21 cellular contexts compared by ENCODE assay signal in the genomic region with DNA sequence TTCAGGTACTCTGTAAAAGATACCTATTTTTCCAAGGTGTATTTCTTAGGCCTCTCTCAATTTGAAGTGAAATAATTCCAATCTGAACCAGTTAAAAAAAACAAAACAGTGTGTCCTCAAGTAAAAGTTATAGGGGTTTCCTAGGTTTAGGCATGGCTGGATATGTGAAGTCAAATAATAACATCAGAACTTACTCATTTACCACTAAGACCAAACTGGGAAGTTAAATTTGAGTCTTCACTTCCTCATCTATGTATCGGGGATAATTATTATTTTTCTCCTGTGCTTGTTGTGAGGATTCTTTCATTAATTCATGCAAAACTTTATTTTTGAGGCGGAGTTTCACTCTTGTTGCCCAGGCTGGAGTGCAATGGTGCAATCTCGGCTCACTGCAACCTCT.
DNase-seq lines count a peak whose midpoint lies in the region; ATAC-seq lines count a peak whose summit lies in the region.
"Had no signal": no experiment of that assay in that cellular context is flagged by ENCODE, and none has a peak within 500 bp of the region (broad histone marks: within the 10 kb centered on the region; RNA-seq: fewer than 3 reads in every experiment).

No MANE protein-coding gene starts in this region.

- no peaks in the 10 kb centered on the region for H3K36me3 ChIP-seq in skeletal muscle satellite cell (ENCODE audit: insufficient read depth, low read length)
- H3K36me3 ChIP-seq: brain microvascular endothelial cell, SJSA1 had no signal

- DNase-seq in activated T-cell treated with anti-CD3 and anti-CD28 coated beads, Interleukin-2, amount 50 U/mL, for 1 hour, result no peak
- DNase-seq: activated naive CD8-positive, alpha-beta T cell treated with anti-CD3 and anti-CD28 coated beads, Interleukin-2, amount 50 U/mL, for 24 hours; AML-193; brain microvascular endothelial cell; Karpas-422; midbrain; NCI-H1436; NCI-H2171 treated with DMSO at 0.1 percent for 48 hours; NCI-H748 treated with DMSO at 0.1 percent for 48 hours; nephron progenitor cell; PC-9; stimulated activated CD4-positive, alpha-beta T cell treated with anti-CD3 and anti-CD28 coated beads, Interleukin-4, amount 100 ng/mL, for 24 hours; uterus had no signal

- H3K9me3 ChIP-seq in skeletal muscle satellite cell (replicated peaks; ENCODE audit: low read length), result no peaks in the 10 kb centered on the region
- H3K9me3 ChIP-seq: SJSA1, uterus had no signal

- H3K4me2 ChIP-seq in skeletal muscle satellite cell (ENCODE audit: low read length), result peak overlapping the region; percentile 2
- H3K4me2 ChIP-seq: PC-9 had no signal

- H3K4me3 ChIP-seq in skeletal muscle satellite cell (ENCODE audit: low read length), result no peak overlapping the region
- H3K4me3 ChIP-seq: PC-9, SJSA1, skin epidermis, uterus had no signal

- H3K4me1 ChIP-seq in skeletal muscle satellite cell (ENCODE audit: control insufficient read depth, insufficient read depth, low read length), result peaks cover 14% of the 10 kb centered on the region
- H3K4me1 ChIP-seq: SJSA1, uterus had no signal

- ATAC-seq in GM19351 (IDR thresholded peaks at IDR 0.05; ENCODE audit: unreplicated experiment) (peak; percentile 69), HG02852 (IDR thresholded peaks at IDR 0.05; ENCODE audit: unreplicated experiment) (peak; percentile 79), HG03520 (IDR thresholded peaks at IDR 0.05; ENCODE audit: unreplicated experiment) (peak; percentile 67), GM21381 (IDR thresholded peaks at IDR 0.05; ENCODE audit: unreplicated experiment) (no peak), HG03097 (IDR thresholded peaks at IDR 0.05; ENCODE audit: low FRiP score, unreplicated experiment) (no peak)
- ATAC-seq: activated naive CD8-positive, alpha-beta T cell treated with anti-CD3 and anti-CD28 coated beads, Interleukin-2, amount 50 U/mL, for 24 hours had no signal

- no peak overlapping the region for H3K9ac ChIP-seq in skeletal muscle satellite cell (ENCODE audit: low read depth, low read length)

- H3K27me3 ChIP-seq in skeletal muscle satellite cell (ENCODE audit: control insufficient read depth, insufficient read depth, low read length), result no peaks in the 10 kb centered on the region
- H3K27me3 ChIP-seq: brain microvascular endothelial cell, SJSA1, uterus had no signal

Comparison
In these comparisons a context has a peak if more than half of its experiments do, and no peak if none do; other contexts are left out.
1. ATAC-seq: peak in GM19351 (single experiment), HG02852 (single experiment) and HG03520 (single experiment); none in GM21381 (single experiment) and HG03097 (single experiment).